Comparison of ENCODE assay signal across 1 cellular context in the genomic region with DNA sequence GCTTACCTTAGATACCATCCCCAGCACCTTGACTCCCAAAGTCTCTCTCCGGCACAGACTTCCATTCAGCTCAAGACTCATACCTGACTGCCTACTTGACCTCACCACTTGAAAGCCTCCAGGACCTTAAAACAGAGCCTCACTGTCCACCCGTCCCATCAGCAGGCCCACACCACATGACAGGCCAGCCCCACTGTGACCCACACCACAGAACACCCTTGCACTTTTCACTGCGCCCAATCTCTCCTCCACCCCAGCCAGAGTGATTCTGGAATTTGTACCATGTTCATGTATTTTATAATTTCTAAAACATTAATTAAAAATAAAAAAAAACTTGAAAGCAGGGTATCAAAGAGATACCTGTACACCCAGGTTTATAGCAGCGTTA.
TF ChIP-seq lines count a peak whose summit lies in the region.

No MANE protein-coding gene starts in this region.

TF ChIP-seq in GM23338, 12 proteins besides CTCF, POLR2A, EP300 and RAD21 (continued from another document):
- TF ChIP-seq, protein P1, sequence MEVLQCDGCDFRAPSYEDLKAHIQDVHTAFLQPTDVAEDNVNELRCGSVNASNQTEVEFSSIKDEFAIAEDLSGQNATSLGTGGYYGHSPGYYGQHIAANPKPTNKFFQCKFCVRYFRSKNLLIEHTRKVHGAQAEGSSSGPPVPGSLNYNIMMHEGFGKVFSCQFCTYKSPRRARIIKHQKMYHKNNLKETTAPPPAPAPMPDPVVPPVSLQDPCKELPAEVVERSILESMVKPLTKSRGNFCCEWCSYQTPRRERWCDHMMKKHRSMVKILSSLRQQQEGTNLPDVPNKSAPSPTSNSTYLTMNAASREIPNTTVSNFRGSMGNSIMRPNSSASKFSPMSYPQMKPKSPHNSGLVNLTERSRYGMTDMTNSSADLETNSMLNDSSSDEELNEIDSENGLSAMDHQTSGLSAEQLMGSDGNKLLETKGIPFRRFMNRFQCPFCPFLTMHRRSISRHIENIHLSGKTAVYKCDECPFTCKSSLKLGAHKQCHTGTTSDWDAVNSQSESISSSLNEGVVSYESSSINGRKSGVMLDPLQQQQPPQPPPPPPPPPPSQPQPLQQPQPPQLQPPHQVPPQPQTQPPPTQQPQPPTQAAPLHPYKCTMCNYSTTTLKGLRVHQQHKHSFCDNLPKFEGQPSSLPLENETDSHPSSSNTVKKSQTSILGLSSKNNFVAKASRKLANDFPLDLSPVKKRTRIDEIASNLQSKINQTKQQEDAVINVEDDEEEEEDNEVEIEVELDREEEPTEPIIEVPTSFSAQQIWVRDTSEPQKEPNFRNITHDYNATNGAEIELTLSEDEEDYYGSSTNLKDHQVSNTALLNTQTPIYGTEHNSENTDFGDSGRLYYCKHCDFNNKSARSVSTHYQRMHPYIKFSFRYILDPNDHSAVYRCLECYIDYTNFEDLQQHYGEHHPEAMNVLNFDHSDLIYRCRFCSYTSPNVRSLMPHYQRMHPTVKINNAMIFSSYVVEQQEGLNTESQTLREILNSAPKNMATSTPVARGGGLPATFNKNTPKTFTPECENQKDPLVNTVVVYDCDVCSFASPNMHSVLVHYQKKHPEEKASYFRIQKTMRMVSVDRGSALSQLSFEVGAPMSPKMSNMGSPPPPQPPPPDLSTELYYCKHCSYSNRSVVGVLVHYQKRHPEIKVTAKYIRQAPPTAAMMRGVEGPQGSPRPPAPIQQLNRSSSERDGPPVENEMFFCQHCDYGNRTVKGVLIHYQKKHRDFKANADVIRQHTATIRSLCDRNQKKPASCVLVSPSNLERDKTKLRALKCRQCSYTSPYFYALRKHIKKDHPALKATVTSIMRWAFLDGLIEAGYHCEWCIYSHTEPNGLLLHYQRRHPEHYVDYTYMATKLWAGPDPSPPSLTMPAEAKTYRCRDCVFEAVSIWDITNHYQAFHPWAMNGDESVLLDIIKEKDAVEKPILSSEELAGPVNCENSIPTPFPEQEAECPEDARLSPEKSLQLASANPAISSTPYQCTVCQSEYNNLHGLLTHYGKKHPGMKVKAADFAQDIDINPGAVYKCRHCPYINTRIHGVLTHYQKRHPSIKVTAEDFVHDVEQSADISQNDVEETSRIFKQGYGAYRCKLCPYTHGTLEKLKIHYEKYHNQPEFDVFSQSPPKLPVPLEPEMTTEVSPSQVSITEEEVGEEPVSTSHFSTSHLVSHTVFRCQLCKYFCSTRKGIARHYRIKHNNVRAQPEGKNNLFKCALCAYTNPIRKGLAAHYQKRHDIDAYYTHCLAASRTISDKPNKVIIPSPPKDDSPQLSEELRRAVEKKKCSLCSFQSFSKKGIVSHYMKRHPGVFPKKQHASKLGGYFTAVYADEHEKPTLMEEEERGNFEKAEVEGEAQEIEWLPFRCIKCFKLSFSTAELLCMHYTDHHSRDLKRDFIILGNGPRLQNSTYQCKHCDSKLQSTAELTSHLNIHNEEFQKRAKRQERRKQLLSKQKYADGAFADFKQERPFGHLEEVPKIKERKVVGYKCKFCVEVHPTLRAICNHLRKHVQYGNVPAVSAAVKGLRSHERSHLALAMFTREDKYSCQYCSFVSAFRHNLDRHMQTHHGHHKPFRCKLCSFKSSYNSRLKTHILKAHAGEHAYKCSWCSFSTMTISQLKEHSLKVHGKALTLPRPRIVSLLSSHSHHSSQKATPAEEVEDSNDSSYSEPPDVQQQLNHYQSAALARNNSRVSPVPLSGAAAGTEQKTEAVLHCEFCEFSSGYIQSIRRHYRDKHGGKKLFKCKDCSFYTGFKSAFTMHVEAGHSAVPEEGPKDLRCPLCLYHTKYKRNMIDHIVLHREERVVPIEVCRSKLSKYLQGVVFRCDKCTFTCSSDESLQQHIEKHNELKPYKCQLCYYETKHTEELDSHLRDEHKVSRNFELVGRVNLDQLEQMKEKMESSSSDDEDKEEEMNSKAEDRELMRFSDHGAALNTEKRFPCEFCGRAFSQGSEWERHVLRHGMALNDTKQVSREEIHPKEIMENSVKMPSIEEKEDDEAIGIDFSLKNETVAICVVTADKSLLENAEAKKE (CRISPR knock-in tag; IDR thresholded peaks at IDR 0.05) = no peak
- TF ChIP-seq, protein P2, sequence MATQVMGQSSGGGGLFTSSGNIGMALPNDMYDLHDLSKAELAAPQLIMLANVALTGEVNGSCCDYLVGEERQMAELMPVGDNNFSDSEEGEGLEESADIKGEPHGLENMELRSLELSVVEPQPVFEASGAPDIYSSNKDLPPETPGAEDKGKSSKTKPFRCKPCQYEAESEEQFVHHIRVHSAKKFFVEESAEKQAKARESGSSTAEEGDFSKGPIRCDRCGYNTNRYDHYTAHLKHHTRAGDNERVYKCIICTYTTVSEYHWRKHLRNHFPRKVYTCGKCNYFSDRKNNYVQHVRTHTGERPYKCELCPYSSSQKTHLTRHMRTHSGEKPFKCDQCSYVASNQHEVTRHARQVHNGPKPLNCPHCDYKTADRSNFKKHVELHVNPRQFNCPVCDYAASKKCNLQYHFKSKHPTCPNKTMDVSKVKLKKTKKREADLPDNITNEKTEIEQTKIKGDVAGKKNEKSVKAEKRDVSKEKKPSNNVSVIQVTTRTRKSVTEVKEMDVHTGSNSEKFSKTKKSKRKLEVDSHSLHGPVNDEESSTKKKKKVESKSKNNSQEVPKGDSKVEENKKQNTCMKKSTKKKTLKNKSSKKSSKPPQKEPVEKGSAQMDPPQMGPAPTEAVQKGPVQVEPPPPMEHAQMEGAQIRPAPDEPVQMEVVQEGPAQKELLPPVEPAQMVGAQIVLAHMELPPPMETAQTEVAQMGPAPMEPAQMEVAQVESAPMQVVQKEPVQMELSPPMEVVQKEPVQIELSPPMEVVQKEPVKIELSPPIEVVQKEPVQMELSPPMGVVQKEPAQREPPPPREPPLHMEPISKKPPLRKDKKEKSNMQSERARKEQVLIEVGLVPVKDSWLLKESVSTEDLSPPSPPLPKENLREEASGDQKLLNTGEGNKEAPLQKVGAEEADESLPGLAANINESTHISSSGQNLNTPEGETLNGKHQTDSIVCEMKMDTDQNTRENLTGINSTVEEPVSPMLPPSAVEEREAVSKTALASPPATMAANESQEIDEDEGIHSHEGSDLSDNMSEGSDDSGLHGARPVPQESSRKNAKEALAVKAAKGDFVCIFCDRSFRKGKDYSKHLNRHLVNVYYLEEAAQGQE (IDR thresholded peaks at IDR 0.05; ENCODE audit: unreplicated experiment) = no peak
- no peak for TF ChIP-seq NANOG (IDR thresholded peaks at IDR 0.05; ENCODE audit: borderline replicate concordance)
- TF ChIP-seq EZH2 (IDR thresholded peaks at IDR 0.05; ENCODE audit: low read depth, unreplicated experiment) = no peak
- TF ChIP-seq CREB1 (CRISPR knock-in tag; IDR thresholded peaks at IDR 0.05; ENCODE audit: low read depth) = no peak
- no peak for TF ChIP-seq EZH2phosphoT487 (IDR thresholded peaks at IDR 0.05; ENCODE audit: unreplicated experiment)
- TF ChIP-seq ZNF331 (CRISPR knock-in tag; IDR thresholded peaks at IDR 0.05; ENCODE audit: low read depth) = no peak
